Comparison of ENCODE assay signal across 19 cellular contexts in the genomic region with DNA sequence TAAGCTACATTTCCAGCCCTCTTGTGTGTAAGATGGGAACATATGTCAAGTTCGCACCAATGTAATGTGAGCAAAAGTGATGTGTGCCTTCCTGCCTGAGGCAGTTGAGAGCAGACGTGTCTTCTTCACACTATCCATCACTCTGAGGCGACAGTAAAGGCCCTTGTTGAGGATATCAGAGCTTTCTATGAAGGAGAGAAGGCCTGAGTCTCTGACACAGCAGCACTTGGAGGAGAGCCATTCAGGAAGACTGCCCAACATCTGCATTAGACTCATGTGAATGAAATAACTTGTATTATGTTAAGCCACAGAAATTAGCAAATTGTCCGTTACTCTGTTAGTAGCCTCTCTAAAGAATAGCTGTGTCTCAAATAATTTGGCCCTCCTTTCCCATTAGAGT.
A peak's percentile ranks its signal among the peaks of the same experiment; 100 is the strongest.
DNase-seq lines count a peak whose midpoint lies in the region; FAIRE-seq and TF ChIP-seq lines count a peak whose summit lies in the region.
"Had no signal": no experiment of that assay in that cellular context is flagged by ENCODE, and none has a peak within 500 bp of the region (broad histone marks: within the 10 kb centered on the region; RNA-seq: fewer than 3 reads in every experiment).

No MANE protein-coding gene starts in this region.

- no peak overlapping the region for H3K18ac ChIP-seq in mesendoderm (ENCODE audit: low read length)

- H3K27ac ChIP-seq in mesendoderm (ENCODE audit: low read depth, low read length), result no peak overlapping the region
- H3K27ac ChIP-seq in Peyer's patch, result no peak overlapping the region
- H3K27ac ChIP-seq: C4-2B, HL-60, KMS-11 had no signal

- WGBS in mesendoderm (ENCODE audit: extremely low coverage, insufficient coverage, low lambda C conversion rate), result no CpG with 5 or more reads among the region's 4 CpGs

- TF ChIP-seq POLR2A in Peyer's patch (IDR thresholded peaks at IDR 0.05), result no peak

- H3K4me1 ChIP-seq in mesendoderm (ENCODE audit: control insufficient read depth, low read depth, low read length) (peaks cover 6% of the 10 kb centered on the region), Peyer's patch (no peaks in the 10 kb centered on the region)

- no peaks in the 10 kb centered on the region for H3K9me3 ChIP-seq in Peyer's patch

- no peak overlapping the region for H3K4me2 ChIP-seq in mesendoderm (ENCODE audit: low read length)
- H3K4me2 ChIP-seq: KMS-11 had no signal

- H3K56ac ChIP-seq in mesendoderm (ENCODE audit: low read length), result peak overlapping the region; percentile 51

- no peak overlapping the region for H2BK120ac ChIP-seq in mesendoderm (ENCODE audit: low read depth, low read length)

- no peaks in the 10 kb centered on the region for H3K79me2 ChIP-seq in mesendoderm (ENCODE audit: control insufficient read depth, insufficient read depth, low read length)

- H2BK5ac ChIP-seq in mesendoderm (ENCODE audit: low read length), result peak overlapping the region; percentile 88

- peak overlapping the region; percentile 63 for H2AK5ac ChIP-seq in mesendoderm (ENCODE audit: low read length)

- H3K4ac ChIP-seq in mesendoderm (ENCODE audit: low read depth, low read length), result peak overlapping the region; percentile 43

- peak; percentile 41 for DNase-seq in SK-MEL-5 (ENCODE audit: low read depth, low spot score)
- DNase-seq in fibroblast of mammary gland (ENCODE audit: low read depth), result peak; percentile 39
- DNase-seq in mesendoderm, result peak; percentile 18
- no peak for DNase-seq in urothelium cell line (ENCODE audit: low spot score)
- no peak for DNase-seq in RCC 7860 (ENCODE audit: low spot score)
- DNase-seq in Peyer's patch, result no peak
- no peak for DNase-seq in activated T-cell treated with anti-CD3 and anti-CD28 coated beads for 4 hours
- DNase-seq: DMS79 treated with DMSO at 0.1 percent for 48 hours, H9, MV-4-11, NCI-H187, NCI-H2107, NCI-H510A, NCI-H774, SHP77 had no signal

- H3K27me3 ChIP-seq in mesendoderm (ENCODE audit: insufficient read depth, low read length, poor library complexity), result no peaks in the 10 kb centered on the region
- no peaks in the 10 kb centered on the region for H3K27me3 ChIP-seq in Peyer's patch

- H3K36me3 ChIP-seq in mesendoderm (ENCODE audit: control insufficient read depth, insufficient read depth, low read length), result no peaks in the 10 kb centered on the region
- no peaks in the 10 kb centered on the region for H3K36me3 ChIP-seq in Peyer's patch

- H4K8ac ChIP-seq in mesendoderm (ENCODE audit: low read depth, low read length), result no peak overlapping the region

- no peaks in the 10 kb centered on the region for H3K79me1 ChIP-seq in mesendoderm (ENCODE audit: low read length)

- H3K9ac ChIP-seq in mesendoderm (ENCODE audit: low read length), result no peak overlapping the region
- H3K9ac ChIP-seq: KMS-11 had no signal

- in situ Hi-C loops in SK-MEL-5 (cut with HindIII; ENCODE audit: low pct_unique_long_range_greater_than_20kb, low sequenced_read_pairs), result no loop called here

- H3K23ac ChIP-seq in mesendoderm (ENCODE audit: low read length), result peak overlapping the region; percentile 20

- no peak for TF ChIP-seq CTCF in fibroblast of mammary gland (conservative IDR thresholded peaks at IDR 0.05; ENCODE audit: control insufficient read depth, insufficient read depth, low read depth, low read length)
- no peak for TF ChIP-seq CTCF in Peyer's patch (IDR thresholded peaks at IDR 0.05)

- no peak overlapping the region for H4K5ac ChIP-seq in mesendoderm (ENCODE audit: low read length)

- no peak overlapping the region for H3K4me3 ChIP-seq in fibroblast of mammary gland (ENCODE audit: control insufficient read depth, low read depth, low read length)
- no peak overlapping the region for H3K4me3 ChIP-seq in mesendoderm (ENCODE audit: low read length)
- no peak overlapping the region for H3K4me3 ChIP-seq in Peyer's patch

- H2BK15ac ChIP-seq in mesendoderm (replicated peaks; ENCODE audit: low read depth), result peak overlapping the region; percentile 57

- peak; percentile 17 for FAIRE-seq in urothelium cell line (lab: Jason Lieb, UNC)
- no peak for FAIRE-seq in RCC 7860 (lab: Jason Lieb, UNC)
- FAIRE-seq: G401.6 had no signal

Comparison
In these comparisons a context has a peak if more than half of its experiments do, and no peak if none do; other contexts are left out.
1. DNase-seq: peak in SK-MEL-5 (single experiment), fibroblast of mammary gland (single experiment) and mesendoderm (single experiment); none in urothelium cell line (single experiment), RCC 7860 (single experiment), Peyer's patch (0 of 3) and activated T-cell treated with anti-CD3 and anti-CD28 coated beads for 4 hours (single experiment).